Comparison of ENCODE assay signal across 8 cellular contexts in genomic region chr1:215710340-215710971, GRCh38.
A peak's percentile ranks its signal among the peaks of the same experiment; 100 is the strongest.
DNase-seq lines count a peak whose midpoint lies in the region; TF ChIP-seq lines count a peak whose summit lies in the region.

No MANE protein-coding gene starts in this region.

- TF ChIP-seq POLR2A in breast epithelium (IDR thresholded peaks at IDR 0.05) = no peak
- no peak for TF ChIP-seq POLR2A in esophagus squamous epithelium (IDR thresholded peaks at IDR 0.05)

- H3K9me2 ChIP-seq in OCI-LY7 (ENCODE audit: insufficient read depth, low read length) = no peaks in the 10 kb centered on the region

- H3K4me2 ChIP-seq in KMS-11 = no peak overlapping the region
- H3K4me2 ChIP-seq in OCI-LY7 (ENCODE audit: low read length) = no peak overlapping the region

- no peak overlapping the region for H3K9ac ChIP-seq in KMS-11

- H3K9me3 ChIP-seq in breast epithelium = no peaks in the 10 kb centered on the region
- no peaks in the 10 kb centered on the region for H3K9me3 ChIP-seq in OCI-LY7 (ENCODE audit: low read length)
- no peaks in the 10 kb centered on the region for H3K9me3 ChIP-seq in esophagus squamous epithelium

- DNase-seq in MCF 10A (ENCODE audit: unreplicated experiment) = peak; percentile 85
- no peak for DNase-seq in breast epithelium (ENCODE audit: low spot score in 2 of 2)
- DNase-seq in H4 (ENCODE audit: low spot score) = peak; percentile 63
- peak; percentile 58 for DNase-seq in OCI-LY7 (ENCODE audit: low spot score)
- DNase-seq in epithelial cell of proximal tubule (ENCODE audit: low read depth) = no peak
- DNase-seq in stimulated activated CD8-positive, alpha-beta memory T cell treated with anti-CD3 and anti-CD28 coated beads, Interleukin-4, amount 100 ng/mL, for 48 hours = peak; percentile 24
- DNase-seq in esophagus squamous epithelium (lab: John Stamatoyannopoulos, UW) = no peak

- POLR2A ChIA-PET in MCF 10A (lab: Yijun Ruan, JAX) (no interaction called here), OCI-LY7 (lab: Charles Lee) (interaction anchor here (0.7 kb wide), 1 partner anchor 678 kb away, joined by 3 read pairs; no protein-coding TSS in a partner anchor)

- H4K20me1 ChIP-seq in KMS-11 (ENCODE audit: insufficient read depth) = no peaks in the 10 kb centered on the region
- H4K20me1 ChIP-seq in OCI-LY7 (ENCODE audit: insufficient read depth, low read length) = no peaks in the 10 kb centered on the region

- TF ChIP-seq CTCF in MCF 10A (IDR thresholded peaks at IDR 0.05; ENCODE audit: unreplicated experiment) (peak; percentile 88), breast epithelium (IDR thresholded peaks at IDR 0.05) (no peak), KMS-11 (conservative IDR thresholded peaks at IDR 0.05; ENCODE audit: low read depth, low read length) (peak; percentile 72), OCI-LY7 (conservative IDR thresholded peaks at IDR 0.05; ENCODE audit: low read length) (peak; percentile 86), epithelial cell of proximal tubule (conservative IDR thresholded peaks at IDR 0.05; ENCODE audit: low read depth, low read length) (peak; percentile 82), esophagus squamous epithelium (IDR thresholded peaks at IDR 0.05) (peak in 1 of 6 experiments; percentile 26)

- H3K27ac ChIP-seq in breast epithelium = no peak overlapping the region
- H3K27ac ChIP-seq in KMS-11 = no peak overlapping the region
- H3K27ac ChIP-seq in OCI-LY7 (ENCODE audit: low read depth, low read length, poor library complexity, severe bottlenecking) = no peak overlapping the region
- no peak overlapping the region for H3K27ac ChIP-seq in esophagus squamous epithelium

- H2AFZ ChIP-seq in KMS-11 (ENCODE audit: low read depth) (no peak overlapping the region), OCI-LY7 (ENCODE audit: low read length) (no peak overlapping the region)

- H3K4me3 Mint-ChIP-seq in MCF 10A (ENCODE audit: unreplicated experiment) = no peak overlapping the region

- H3K4me1 Mint-ChIP-seq in MCF 10A (ENCODE audit: insufficient read depth, unreplicated experiment) = no peaks in the 10 kb centered on the region

- no peak overlapping the region for H3K4me3 ChIP-seq in breast epithelium
- no peak overlapping the region for H3K4me3 ChIP-seq in KMS-11 (IDR thresholded peaks at IDR 0.05; ENCODE audit: insufficient read depth, low read depth, low read length)
- no peak overlapping the region for H3K4me3 ChIP-seq in OCI-LY7 (ENCODE audit: low read depth, low read length, poor library complexity, severe bottlenecking)
- H3K4me3 ChIP-seq in epithelial cell of proximal tubule (ENCODE audit: low read depth, low read length) = no peak overlapping the region
- H3K4me3 ChIP-seq in esophagus squamous epithelium = no peak overlapping the region

- H3K36me3 ChIP-seq in breast epithelium (no peaks in the 10 kb centered on the region), KMS-11 (ENCODE audit: insufficient read depth) (no peaks in the 10 kb centered on the region), OCI-LY7 (ENCODE audit: insufficient read depth, low read length) (no peaks in the 10 kb centered on the region), esophagus squamous epithelium (no peaks in the 10 kb centered on the region)

- no peaks in the 10 kb centered on the region for H3K79me2 ChIP-seq in KMS-11 (ENCODE audit: insufficient read depth, low read depth)
- no peaks in the 10 kb centered on the region for H3K79me2 ChIP-seq in OCI-LY7 (ENCODE audit: insufficient read depth, low read depth, low read length)

- H3K27me3 ChIP-seq in breast epithelium (no peaks in the 10 kb centered on the region), KMS-11 (ENCODE audit: insufficient read depth, low read depth) (no peaks in the 10 kb centered on the region), esophagus squamous epithelium (no peaks in the 10 kb centered on the region)

- H3K27me3 Mint-ChIP-seq in MCF 10A (ENCODE audit: insufficient read depth, unreplicated experiment) = peaks cover 73% of the 10 kb centered on the region

- intact Hi-C loops in MCF 10A (cut with micrococcal nuclease) (loop anchor here (1.0 kb wide), 1 partner anchor 511 kb away; no protein-coding TSS in a partner anchor), breast epithelium (cut with DNase I; ENCODE audit: low total_unique reads) (no loop called here), OCI-LY7 (cut with micrococcal nuclease; ENCODE audit: unreplicated experiment) (no loop called here), esophagus squamous epithelium (cut with DNase I) (no loop called here)

- no peaks in the 10 kb centered on the region for H3K36me3 Mint-ChIP-seq in MCF 10A (ENCODE audit: insufficient read depth, unreplicated experiment)

- no peaks in the 10 kb centered on the region for H3K4me1 ChIP-seq in breast epithelium
- H3K4me1 ChIP-seq in KMS-11 (ENCODE audit: low read depth, poor library complexity, severe bottlenecking) = no peaks in the 10 kb centered on the region
- H3K4me1 ChIP-seq in OCI-LY7 (ENCODE audit: insufficient read depth, low read length, poor library complexity, severe bottlenecking) = no peaks in the 10 kb centered on the region
- H3K4me1 ChIP-seq in esophagus squamous epithelium = no peaks in the 10 kb centered on the region

- CTCF ChIA-PET in MCF 10A (lab: Yijun Ruan, JAX) = interaction anchor here (0.5 to 2.4 kb wide), 17 partner anchors 8 to 1669 kb away, joined by 3 to 16 read pairs (median 4); no protein-coding TSS in a partner anchor
- CTCF ChIA-PET in OCI-LY7 (lab: Charles Lee; ENCODE audit: unreplicated experiment) = no interaction called here

- H3K27ac Mint-ChIP-seq in MCF 10A (ENCODE audit: low read depth, unreplicated experiment) = no peak overlapping the region

- no peaks in the 10 kb centered on the region for H3K9me3 Mint-ChIP-seq in MCF 10A (ENCODE audit: unreplicated experiment)

- WGBS in esophagus squamous epithelium, 2 donors = 24 to 30% methylated on average over 7 of the region's 7 CpGs

- no TSS peak for BruUV-seq in MCF 10A (replicated peaks; lab: Mats Ljungman, UMichigan)
- BruUV-seq in OCI-LY7 (replicated peaks; lab: Mats Ljungman, UMichigan) = no TSS peak

Comparison
In these comparisons a context has a peak if more than half of its experiments do, and no peak if none do; other contexts are left out.
1. DNase-seq: peak in MCF 10A (single experiment), H4 (single experiment), OCI-LY7 (single experiment) and stimulated activated CD8-positive, alpha-beta memory T cell treated with anti-CD3 and anti-CD28 coated beads, Interleukin-4, amount 100 ng/mL, for 48 hours (single experiment); none in breast epithelium (0 of 2), epithelial cell of proximal tubule (single experiment) and esophagus squamous epithelium (single experiment).
2. CTCF ChIP-seq: peak in MCF 10A (single experiment), KMS-11 (single experiment), OCI-LY7 (single experiment) and epithelial cell of proximal tubule (single experiment); none in breast epithelium (0 of 3).